In genomic region chr19:49157445-49158224, GRCh38 we compare ENCODE assay signal across 7 cellular contexts. TPM values are rescaled to one million over a fixed set of nuclear protein-coding genes. Genes with fewer than 3 reads are reported as not detected.
DNase-seq lines count a peak whose midpoint lies in the region; ATAC-seq, FAIRE-seq and TF ChIP-seq lines count a peak whose summit lies in the region.

TSS of gene TRPM4 (plus strand) at chr19:49157792. CDS start at chr19:49157867, 75 bp downstream.

- H2AFZ ChIP-seq in endothelial cell of umbilical vein (ENCODE audit: low read depth, low read length), result peak within 1 kb of the TSS; percentile 92

- H4K8ac ChIP-seq in mesendoderm (ENCODE audit: low read depth, low read length), result no peak within 1 kb of the TSS

- no peaks in the 10 kb centered on the region for H3K9me1 ChIP-seq in endothelial cell of umbilical vein (replicated peaks; ENCODE audit: control insufficient read depth, extremely low read depth, insufficient read depth, low read length)

- no peak for TF ChIP-seq CTCF in endothelial cell of umbilical vein (IDR thresholded peaks at IDR 0.05; ENCODE audit: extremely low read depth in 1 of 2, insufficient read depth in 1 of 2, low read depth in 1 of 2, low read length in 2 of 2)

- H3K36me3 ChIP-seq in H7 (replicated peaks; ENCODE audit: control insufficient read depth, insufficient read depth, low read length) (no peaks in the 10 kb centered on the region), endothelial cell of umbilical vein (ENCODE audit: control insufficient read depth in 2 of 2, extremely low read depth in 1 of 2, insufficient read depth in 2 of 2, low read length in 2 of 2) (no peaks in the 10 kb centered on the region), mesendoderm (ENCODE audit: control insufficient read depth, insufficient read depth, low read length) (no peaks in the 10 kb centered on the region)

- WGBS in mesendoderm (ENCODE audit: extremely low coverage, insufficient coverage, low lambda C conversion rate), result no CpG with 5 or more reads among the region's 41 CpGs

- peak within 1 kb of the TSS; percentile 96 for H3K56ac ChIP-seq in mesendoderm (ENCODE audit: low read length)

- peaks cover 6% of the 10 kb centered on the region for H3K4me1 Mint-ChIP-seq in activated CD4-positive, alpha-beta memory T cell treated with anti-CD3 and anti-CD28 coated beads for 36 hours (ENCODE audit: low read depth)
- peaks cover 16% of the 10 kb centered on the region for H3K4me1 Mint-ChIP-seq in stimulated activated effector memory CD8-positive, alpha-beta T cell treated with anti-CD3 and anti-CD28 coated beads, Interleukin-12 subunit alpha, Interleukin-12 subunit beta, amount 100 ng/mL, for 72 hours

- CTCF ChIA-PET in activated CD4-positive, alpha-beta memory T cell treated with anti-CD3 and anti-CD28 coated beads for 36 hours (lab: Charles Lee), result no interaction called here
- CTCF ChIA-PET in endothelial cell of umbilical vein (lab: Charles Lee), result interaction anchor here (1.0 to 3.6 kb wide), 2 partner anchors 11 to 41 kb away, joined by 3 to 15 read pairs; no protein-coding TSS in a partner anchor

- peak within 1 kb of the TSS; percentile 27 for H3K4me3 Mint-ChIP-seq in activated CD4-positive, alpha-beta memory T cell treated with anti-CD3 and anti-CD28 coated beads for 36 hours
- peak within 1 kb of the TSS; percentile 51 for H3K4me3 Mint-ChIP-seq in stimulated activated effector memory CD8-positive, alpha-beta T cell treated with anti-CD3 and anti-CD28 coated beads, Interleukin-12 subunit alpha, Interleukin-12 subunit beta, amount 100 ng/mL, for 72 hours

- H3K9ac ChIP-seq in endothelial cell of umbilical vein (replicated peaks; ENCODE audit: extremely low read depth, insufficient read depth, low read length), result peak within 1 kb of the TSS; percentile 61
- peak within 1 kb of the TSS; percentile 93 for H3K9ac ChIP-seq in mesendoderm (ENCODE audit: low read length)

- H3K9me3 Mint-ChIP-seq in activated CD4-positive, alpha-beta memory T cell treated with anti-CD3 and anti-CD28 coated beads for 36 hours, result no peaks in the 10 kb centered on the region
- H3K9me3 Mint-ChIP-seq in stimulated activated effector memory CD8-positive, alpha-beta T cell treated with anti-CD3 and anti-CD28 coated beads, Interleukin-12 subunit alpha, Interleukin-12 subunit beta, amount 100 ng/mL, for 72 hours, result peaks cover 3% of the 10 kb centered on the region

- peak; percentile 65 for ATAC-seq in stimulated activated effector memory CD8-positive, alpha-beta T cell treated with anti-CD3 and anti-CD28 coated beads, Interleukin-12 subunit alpha, Interleukin-12 subunit beta, amount 100 ng/mL, for 72 hours
- ATAC-seq in HG03521 (IDR thresholded peaks at IDR 0.05; ENCODE audit: unreplicated experiment), result no peak

- peak; percentile 77 for TF ChIP-seq POLR2A in endothelial cell of umbilical vein (IDR thresholded peaks at IDR 0.05; ENCODE audit: low read depth, low read length)

- no peak within 1 kb of the TSS for H2BK15ac ChIP-seq in mesendoderm (replicated peaks; ENCODE audit: low read depth)

- no peaks in the 10 kb centered on the region for H4K20me1 ChIP-seq in endothelial cell of umbilical vein (replicated peaks; ENCODE audit: control insufficient read depth, extremely low read depth, insufficient read depth, low read length)

- H2AK5ac ChIP-seq in mesendoderm (ENCODE audit: low read length), result no peak within 1 kb of the TSS

- DNase-seq in H7 (peak; percentile 98), NCI-H2227 treated with DMSO at 0.1 percent for 48 hours (lab: John Stamatoyannopoulos, UW) (peak; percentile 79), endothelial cell of umbilical vein (ENCODE audit: low read depth, low spot score) (peak; percentile 73), mesendoderm (peak; percentile 94)
- DNase-seq in activated CD4-positive, alpha-beta memory T cell treated with anti-CD3 and anti-CD28 coated beads for 36 hours, result peak; percentile 69
- DNase-seq in stimulated activated effector memory CD8-positive, alpha-beta T cell treated with anti-CD3 and anti-CD28 coated beads, Interleukin-12 subunit alpha, Interleukin-12 subunit beta, amount 100 ng/mL, for 72 hours (ENCODE audit: low spot score in 2 of 2), result no peak

- FAIRE-seq in endothelial cell of umbilical vein (lab: Jason Lieb, UNC), result peak; percentile 92

- BruUV-seq in endothelial cell of umbilical vein (replicated peaks; lab: Mats Ljungman, UMichigan), result no TSS peak

- dilution Hi-C loops in endothelial cell of umbilical vein (cut with MboI; ENCODE audit: extremely low pct_ligation_motif_present, low sequenced_read_pairs), result no loop called here

- H3K27ac ChIP-seq in endothelial cell of umbilical vein (ENCODE audit: insufficient read depth, low read depth, low read length) (peak within 1 kb of the TSS; percentile 8), mesendoderm (ENCODE audit: low read depth, low read length) (no peak within 1 kb of the TSS)

- H2BK5ac ChIP-seq in mesendoderm (ENCODE audit: low read length), result peak within 1 kb of the TSS; percentile 55

- H3K27me3 ChIP-seq in H7 (ENCODE audit: control insufficient read depth, insufficient read depth, low read length), result peaks cover 26% of the 10 kb centered on the region
- H3K27me3 ChIP-seq in endothelial cell of umbilical vein (ENCODE audit: control insufficient read depth in 2 of 2, insufficient read depth in 2 of 2, low read length in 2 of 2), result peaks cover 0 to 2% of the 10 kb centered on the region in 2 experiments
- no peaks in the 10 kb centered on the region for H3K27me3 ChIP-seq in mesendoderm (ENCODE audit: insufficient read depth, low read length, poor library complexity)

- no peaks in the 10 kb centered on the region for H3K36me3 Mint-ChIP-seq in activated CD4-positive, alpha-beta memory T cell treated with anti-CD3 and anti-CD28 coated beads for 36 hours
- no peaks in the 10 kb centered on the region for H3K36me3 Mint-ChIP-seq in stimulated activated effector memory CD8-positive, alpha-beta T cell treated with anti-CD3 and anti-CD28 coated beads, Interleukin-12 subunit alpha, Interleukin-12 subunit beta, amount 100 ng/mL, for 72 hours

- H3K4me2 ChIP-seq in endothelial cell of umbilical vein (ENCODE audit: insufficient read depth, low read length) (peak within 1 kb of the TSS; percentile 60), mesendoderm (ENCODE audit: low read length) (peak within 1 kb of the TSS; percentile 70)

- POLR2A ChIA-PET in activated CD4-positive, alpha-beta memory T cell treated with anti-CD3 and anti-CD28 coated beads for 36 hours (lab: Charles Lee), result no interaction called here
- POLR2A ChIA-PET in endothelial cell of umbilical vein (lab: Charles Lee), result no interaction called here

- peak within 1 kb of the TSS; percentile 8 for H3K18ac ChIP-seq in mesendoderm (ENCODE audit: low read length)

- H2BK120ac ChIP-seq in mesendoderm (ENCODE audit: low read depth, low read length), result no peak within 1 kb of the TSS

- H3K4me3 ChIP-seq in H7 (ENCODE audit: insufficient read depth, low read depth, low read length), result peak within 1 kb of the TSS; percentile 73
- H3K4me3 ChIP-seq in endothelial cell of umbilical vein (replicated peaks in 1 of 3; ENCODE audit: insufficient read depth in 1 of 3, low read depth in 1 of 3, low read length in 3 of 3), result peak within 1 kb of the TSS; percentile 79 to 89 (median 88)
- peak within 1 kb of the TSS; percentile 79 for H3K4me3 ChIP-seq in mesendoderm (ENCODE audit: low read length)

- H3K27me3 Mint-ChIP-seq in activated CD4-positive, alpha-beta memory T cell treated with anti-CD3 and anti-CD28 coated beads for 36 hours, result peaks cover 53% of the 10 kb centered on the region

- H3K23ac ChIP-seq in mesendoderm (ENCODE audit: low read length), result peak within 1 kb of the TSS; percentile 66

- intact Hi-C loops in activated CD4-positive, alpha-beta memory T cell treated with anti-CD3 and anti-CD28 coated beads for 36 hours (cut with micrococcal nuclease), result no loop called here
- intact Hi-C loops in endothelial cell of umbilical vein (cut with micrococcal nuclease), result loop anchor here (1.0 to 10.0 kb wide), 2 partner anchors 8 to 163 kb away; partner anchors contain the start of genes GYS1 and RUVBL2

- H3K4ac ChIP-seq in mesendoderm (ENCODE audit: low read depth, low read length), result peak within 1 kb of the TSS; percentile 23

- no peak within 1 kb of the TSS for H3K27ac Mint-ChIP-seq in activated CD4-positive, alpha-beta memory T cell treated with anti-CD3 and anti-CD28 coated beads for 36 hours
- no peak within 1 kb of the TSS for H3K27ac Mint-ChIP-seq in stimulated activated effector memory CD8-positive, alpha-beta T cell treated with anti-CD3 and anti-CD28 coated beads, Interleukin-12 subunit alpha, Interleukin-12 subunit beta, amount 100 ng/mL, for 72 hours

- no peaks in the 10 kb centered on the region for H3K79me1 ChIP-seq in mesendoderm (ENCODE audit: low read length)

- H4K5ac ChIP-seq in mesendoderm (ENCODE audit: low read length), result no peak within 1 kb of the TSS

- H3K4me1 ChIP-seq in endothelial cell of umbilical vein (ENCODE audit: control insufficient read depth, extremely low read depth, insufficient read depth, low read length) (peaks cover 8% of the 10 kb centered on the region), mesendoderm (ENCODE audit: control insufficient read depth, low read depth, low read length) (peaks cover 10% of the 10 kb centered on the region)

- H3K79me2 ChIP-seq in endothelial cell of umbilical vein (ENCODE audit: control insufficient read depth, insufficient read depth, low read length) (no peaks in the 10 kb centered on the region), mesendoderm (ENCODE audit: control insufficient read depth, insufficient read depth, low read length) (no peaks in the 10 kb centered on the region)

- H3K9me3 ChIP-seq in endothelial cell of umbilical vein (replicated peaks; ENCODE audit: control insufficient read depth, insufficient read depth, low read length), result no peaks in the 10 kb centered on the region

TF ChIP-seq in endothelial cell of umbilical vein, 7 proteins besides CTCF, POLR2A, EP300 and RAD21 (continues in another document):
- TF ChIP-seq GATA2 (IDR thresholded peaks at IDR 0.05; ENCODE audit: insufficient read depth, insufficient read length, low read depth, low read length), result no peak
- no peak for TF ChIP-seq EZH2 (IDR thresholded peaks at IDR 0.05; ENCODE audit: borderline replicate concordance, low read depth, low read length, severe bottlenecking)

RNA-seq across cellular contexts. Expression of gene TRPM4, which starts in this region (rescaled TPM):
- total RNA-seq in H7 (2014; rRNA removed; shearing (Covaris generic)), result 10.2 and 12.8 TPM in 2 replicates
- total RNA-seq in activated CD4-positive, alpha-beta memory T cell treated with anti-CD3 and anti-CD28 coated beads for 36 hours, result 1 to 10 TPM; 1.1 to 1.2 TPM
- 38.9 and 40.6 TPM in 2 replicates for total RNA-seq in endothelial cell of umbilical vein
- polyA plus RNA-seq in endothelial cell of umbilical vein, result 17.6 and 23.7 TPM in 2 replicates
- polyA plus RNA-seq in endothelial cell of umbilical vein (2011; cell fraction: cytosol; rRNA removed), result 6.5 and 8.7 TPM in 2 replicates
- 88.1 and 102 TPM in 2 replicates for polyA plus RNA-seq in endothelial cell of umbilical vein (2011; cell fraction: nucleus; rRNA removed)
- polyA plus RNA-seq in endothelial cell of umbilical vein (2012), result 22.6 and 38.8 TPM in 2 replicates
- 20.4 and 22.4 TPM in 2 replicates for polyA minus RNA-seq in endothelial cell of umbilical vein
- 2.5 TPM for polyA minus RNA-seq in endothelial cell of umbilical vein (2011; cell fraction: cytosol; rRNA and poly(A)+ RNA removed)
- polyA minus RNA-seq in endothelial cell of umbilical vein (2011; cell fraction: nucleus; rRNA and poly(A)+ RNA removed), result 21.9 and 29.7 TPM in 2 replicates
- polyA plus RNA-seq in mesendoderm (2013, experiment 1 of 2), result 3.4 TPM
- polyA plus RNA-seq in mesendoderm (2013, experiment 2 of 2), result 2.9 TPM

Comparison
In these comparisons a context has a peak if more than half of its experiments do, and no peak if none do; other contexts are left out.
1. DNase-seq: peak in H7 (single experiment), NCI-H2227 treated with DMSO at 0.1 percent for 48 hours (single experiment), activated CD4-positive, alpha-beta memory T cell treated with anti-CD3 and anti-CD28 coated beads for 36 hours (single experiment), endothelial cell of umbilical vein (single experiment) and mesendoderm (single experiment); none in stimulated activated effector memory CD8-positive, alpha-beta T cell treated with anti-CD3 and anti-CD28 coated beads, Interleukin-12 subunit alpha, Interleukin-12 subunit beta, amount 100 ng/mL, for 72 hours (0 of 2).
2. Peak in every context shown above with its lines, with median percentiles within 50 percentile points of each other: H3K4me3 ChIP-seq.